In genomic region chr4:182729527-182729926, GRCh38 we compare ENCODE assay signal across 22 cellular contexts.
"Had no signal": no experiment of that assay in that cellular context is flagged by ENCODE, and none has a peak within 500 bp of the region (broad histone marks: within the 10 kb centered on the region; RNA-seq: fewer than 3 reads in every experiment).

No MANE protein-coding gene starts in this region.

- H3K4me1 ChIP-seq: esophagus squamous epithelium, pancreas, right lobe of liver, suprapubic skin, transverse colon had no signal

- H3K9me3 ChIP-seq: esophagus squamous epithelium, mucosa of descending colon, neutrophil, pancreas, right lobe of liver, suprapubic skin, transverse colon, vagina had no signal

- H3K27me3 ChIP-seq: esophagus squamous epithelium, neutrophil, pancreas, right lobe of liver, suprapubic skin, vagina had no signal

- ATAC-seq: left lobe of liver; mucosa of descending colon; natural killer cell treated with Interleukin-12 subunit alpha and Interleukin-12 subunit beta and Interleukin-15 and Interleukin-18, amount 100 ng/mL, for 72 hours; pancreas; right lobe of liver; stimulated activated naive CD8-positive, alpha-beta T cell treated with anti-CD3 and anti-CD28 coated beads, Interleukin-15, amount 100 ng/mL, for 72 hours had no signal

- H3K36me3 ChIP-seq: esophagus squamous epithelium, neutrophil, pancreas, right lobe of liver, suprapubic skin, transverse colon, vagina had no signal

- H3K27ac ChIP-seq: coronary artery, esophagus squamous epithelium, neutrophil, pancreas, right lobe of liver, suprapubic skin, transverse colon, vagina had no signal

- H3K4me3 ChIP-seq: coronary artery, esophagus squamous epithelium, lung, mucosa of descending colon, pancreas, right lobe of liver, suprapubic skin, transverse colon, vagina had no signal

- DNase-seq: dermis blood vessel endothelial cell; effector memory CD4-positive, alpha-beta T cell; esophagus squamous epithelium; head of caudate nucleus; mucosa of descending colon; naive B cell; pancreas; retina; right lobe of liver; small intestine; stimulated activated CD4-positive, alpha-beta T cell treated with anti-CD3 and anti-CD28 coated beads, Interleukin-15, amount 100 ng/mL, for 24 hours; stimulated activated CD4-positive, alpha-beta T cell treated with anti-CD3 and anti-CD28 coated beads, Interleukin-2, amount 100 ng/mL, for 48 hours; stimulated activated naive CD4-positive, alpha-beta T cell; stimulated activated naive CD8-positive, alpha-beta T cell treated with anti-CD3 and anti-CD28 coated beads, Interleukin-15, amount 100 ng/mL, for 72 hours; transverse colon had no signal
